ENCODE assay signal across 8 cellular contexts in the genomic region with DNA sequence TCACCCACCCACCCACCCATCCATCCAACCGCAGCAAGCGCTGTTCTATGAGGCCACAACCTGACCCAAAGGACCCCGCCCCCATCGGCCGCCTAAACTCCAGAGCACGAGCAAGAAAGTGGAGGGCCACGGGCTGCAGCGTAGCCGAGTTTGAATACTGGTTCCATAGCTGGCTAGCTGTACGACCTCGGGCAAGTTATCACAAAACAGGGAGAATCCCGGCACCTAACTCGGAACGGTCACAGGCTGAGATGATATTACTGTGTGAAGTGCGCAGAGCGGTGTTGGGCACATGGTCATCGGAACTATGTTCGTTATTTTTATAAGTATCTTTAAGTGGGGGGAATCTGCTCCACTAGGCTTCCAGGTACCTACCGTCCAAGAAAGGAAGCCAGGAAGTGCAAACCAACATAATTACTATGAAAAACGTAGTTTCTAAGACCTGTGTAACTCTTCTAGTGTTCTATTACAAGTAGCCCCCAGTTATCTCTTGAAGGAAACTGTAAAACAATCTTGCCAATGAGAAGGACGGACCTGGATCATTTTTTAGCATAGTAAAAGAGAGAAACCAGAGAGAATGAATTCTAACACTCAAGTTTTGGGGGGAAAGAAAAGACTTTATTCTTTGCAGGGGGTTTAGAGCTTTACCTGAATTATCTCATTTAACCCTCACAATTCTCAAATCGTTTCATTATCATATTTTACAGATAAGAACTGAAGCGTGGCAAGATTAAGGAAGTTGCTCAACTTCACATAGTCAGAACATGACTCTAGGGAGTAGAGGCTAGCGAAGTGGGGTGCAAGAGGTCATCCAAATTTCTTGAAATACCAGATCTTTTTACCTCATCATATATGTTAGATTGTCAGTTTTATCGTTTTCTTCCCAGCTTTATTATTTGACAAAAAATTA. TPM values are rescaled to one million over a fixed set of nuclear protein-coding genes. Genes with fewer than 3 reads are reported as not detected.
DNase-seq lines count a peak whose midpoint lies in the region; ATAC-seq and TF ChIP-seq lines count a peak whose summit lies in the region.

No MANE protein-coding gene starts in this region.

- H3K27me3 ChIP-seq in breast epithelium (no peaks in the 10 kb centered on the region), liver (ENCODE audit: control insufficient read depth in 4 of 4, insufficient read depth in 4 of 4, low read length in 3 of 4) (no peaks in the 10 kb centered on the region), thymus (ENCODE audit: control insufficient read depth, insufficient read depth) (no peaks in the 10 kb centered on the region)

- H3K4me1 ChIP-seq in breast epithelium (peaks cover 5 to 7% of the 10 kb centered on the region in 2 donors), liver (ENCODE audit: control insufficient read depth in 4 of 4, insufficient read depth in 4 of 4, low read length in 3 of 4) (peaks cover 11 to 32% (median 22%) of the 10 kb centered on the region in 4 donors), thymus (ENCODE audit: control insufficient read depth, insufficient read depth, low read length) (peaks cover 14% of the 10 kb centered on the region)

- TF ChIP-seq CTCF in breast epithelium (IDR thresholded peaks at IDR 0.05) (no peak), liver (IDR thresholded peaks at IDR 0.05; ENCODE audit: low read depth, low read length, missing input control) (no peak)

- H3K27ac ChIP-seq in breast epithelium (peak overlapping the region; percentile 93 to 98), liver (ENCODE audit: low read depth in 1 of 2, low read length in 2 of 2) (peak overlapping the region; percentile 95), thymus (ENCODE audit: low read depth) (peak overlapping the region; percentile 92)

- H3K9ac ChIP-seq in liver (ENCODE audit: low read depth in 1 of 2, low read length in 2 of 2): peak overlapping the region; percentile 68 to 94

- no peaks in the 10 kb centered on the region for H3K36me3 ChIP-seq in breast epithelium
- peaks cover 3 to 20% (median 12%) of the 10 kb centered on the region in 4 donors for H3K36me3 ChIP-seq in liver (ENCODE audit: control insufficient read depth in 4 of 4, insufficient read depth in 3 of 4, low read depth in 1 of 4, low read length in 3 of 4)
- peaks cover 6% of the 10 kb centered on the region for H3K36me3 ChIP-seq in thymus (ENCODE audit: control insufficient read depth, insufficient read depth)

- peak; percentile 39 for ATAC-seq in HG02610 (IDR thresholded peaks at IDR 0.05; ENCODE audit: unreplicated experiment)

- no peak for TF ChIP-seq RAD21 in liver (IDR thresholded peaks at IDR 0.05)

- H3K9me3 ChIP-seq in breast epithelium (no peaks in the 10 kb centered on the region), liver (ENCODE audit: control insufficient read depth in 4 of 4, low read length in 3 of 4) (no peaks in the 10 kb centered on the region), thymus (ENCODE audit: control insufficient read depth) (no peaks in the 10 kb centered on the region)

- TF ChIP-seq POLR2A in breast epithelium (IDR thresholded peaks at IDR 0.05): no peak

- 4% methylated on average over 25 of the region's 25 CpGs for WGBS in liver
- WGBS in thymus: 5% methylated on average over 25 of the region's 25 CpGs

- intact Hi-C loops in breast epithelium (cut with DNase I; ENCODE audit: low total_unique reads): no loop called here

- DNase-seq in NCI-H524 (lab: John Stamatoyannopoulos, UW) (peak; percentile 34 to 67), NCI-H524 treated with DMSO at 0.1 percent for 48 hours (lab: John Stamatoyannopoulos, UW) (no peak), NCI-H82 treated with DMSO at 0.1 percent for 48 hours (lab: John Stamatoyannopoulos, UW; ENCODE audit: unreplicated experiment) (peak; percentile 47), breast epithelium (ENCODE audit: low spot score in 2 of 2) (no peak)
- no peak for DNase-seq in activated CD4-positive, alpha-beta T cell treated with anti-CD3 and anti-CD28 coated beads, Interleukin-2, amount 50 U/mL, for 4 hours

- H3K4me3 ChIP-seq in breast epithelium (peak overlapping the region; percentile 77 to 99 (median 92)), liver (ENCODE audit: low read depth in 1 of 3, low read length in 3 of 3) (peak overlapping the region; percentile 76 to 99 (median 79)), thymus (ENCODE audit: low read length) (peak overlapping the region; percentile 98)

TF ChIP-seq in liver, 16 proteins besides CTCF, POLR2A, EP300 and RAD21:
- no peak for TF ChIP-seq YY1 (IDR thresholded peaks at IDR 0.05)
- TF ChIP-seq HNF4G (IDR thresholded peaks at IDR 0.05): no peak
- no peak for TF ChIP-seq FOXA1 (IDR thresholded peaks at IDR 0.05)
- TF ChIP-seq JUND (IDR thresholded peaks at IDR 0.05): no peak
- TF ChIP-seq REST (IDR thresholded peaks at IDR 0.05): no peak
- TF ChIP-seq, protein P1, sequence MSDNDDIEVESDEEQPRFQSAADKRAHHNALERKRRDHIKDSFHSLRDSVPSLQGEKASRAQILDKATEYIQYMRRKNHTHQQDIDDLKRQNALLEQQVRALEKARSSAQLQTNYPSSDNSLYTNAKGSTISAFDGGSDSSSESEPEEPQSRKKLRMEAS (IDR thresholded peaks at IDR 0.05): peak; percentile 20
- TF ChIP-seq GABPA (IDR thresholded peaks at IDR 0.05 in 1 of 2, conservative IDR thresholded peaks at IDR 0.05 in 1 of 2): no peak
- TF ChIP-seq, protein P2, sequence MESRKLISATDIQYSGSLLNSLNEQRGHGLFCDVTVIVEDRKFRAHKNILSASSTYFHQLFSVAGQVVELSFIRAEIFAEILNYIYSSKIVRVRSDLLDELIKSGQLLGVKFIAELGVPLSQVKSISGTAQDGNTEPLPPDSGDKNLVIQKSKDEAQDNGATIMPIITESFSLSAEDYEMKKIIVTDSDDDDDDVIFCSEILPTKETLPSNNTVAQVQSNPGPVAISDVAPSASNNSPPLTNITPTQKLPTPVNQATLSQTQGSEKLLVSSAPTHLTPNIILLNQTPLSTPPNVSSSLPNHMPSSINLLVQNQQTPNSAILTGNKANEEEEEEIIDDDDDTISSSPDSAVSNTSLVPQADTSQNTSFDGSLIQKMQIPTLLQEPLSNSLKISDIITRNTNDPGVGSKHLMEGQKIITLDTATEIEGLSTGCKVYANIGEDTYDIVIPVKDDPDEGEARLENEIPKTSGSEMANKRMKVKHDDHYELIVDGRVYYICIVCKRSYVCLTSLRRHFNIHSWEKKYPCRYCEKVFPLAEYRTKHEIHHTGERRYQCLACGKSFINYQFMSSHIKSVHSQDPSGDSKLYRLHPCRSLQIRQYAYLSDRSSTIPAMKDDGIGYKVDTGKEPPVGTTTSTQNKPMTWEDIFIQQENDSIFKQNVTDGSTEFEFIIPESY (IDR thresholded peaks at IDR 0.05): no peak
- peak in 1 of 2 donors; percentile 7 for TF ChIP-seq RXRA (IDR thresholded peaks at IDR 0.05)
TF ChIP-seq in liver: peak in this region for 2.

RNA-seq across cellular contexts. Expression of gene BUD13, which starts 0.7 kb away (rescaled TPM):
- total RNA-seq in breast epithelium (10 to 100 TPM in 2 of 3 donors, 1 to 10 TPM in 1; 9.9 to 19.8 (median 15.1) TPM), liver (1 to 10 TPM; 5.9 to 7.4 TPM)
- polyA plus RNA-seq in liver (1 to 10 TPM; 3.9 to 4.4 TPM), thymus (18.1 TPM)

RNA-seq across cellular contexts. Expression of gene ZPR1, which starts 14.4 kb away (rescaled TPM):
- total RNA-seq in breast epithelium (10 to 100 TPM; 29.4 to 38.7 (median 34.7) TPM), liver (10 to 100 TPM in 1 of 2 donors, 1 to 10 TPM in 1; 9.4 to 56.1 TPM)
- polyA plus RNA-seq in liver (10 to 100 TPM; 17.9 to 18.8 TPM), thymus (21.3 TPM)

RNA-seq across cellular contexts. Expression of gene APOA5, which starts 18.2 kb away (rescaled TPM):
- total RNA-seq in breast epithelium (not detected), liver (1,000 to 10,000 TPM in 1 of 2 donors, 1 to 10 TPM in 1; 7.3 to 1,045 TPM)
- polyA plus RNA-seq in liver (100 to 1,000 TPM; 481 to 996 TPM), thymus (0.07 TPM)

RNA-seq across cellular contexts. Expression of gene APOA4, which starts 49.6 kb away (rescaled TPM):
- total RNA-seq in breast epithelium (under 1 TPM in 1 of 3 donors, not detected in 2; 0.33 TPM), liver (100 to 1,000 TPM in 1 of 2 donors, under 1 TPM in 1; 0.89 to 171 TPM)
- polyA plus RNA-seq in liver (100 to 1,000 TPM in 1 of 2 donors, 10 to 100 TPM in 1; 90.5 to 382 TPM), thymus (3.2 TPM)

RNA-seq across cellular contexts. Expression of gene APOC3, which starts 56.2 kb away (rescaled TPM):
- total RNA-seq in breast epithelium (not detected), liver (1,000 to 10,000 TPM in 1 of 2 donors, 100 to 1,000 TPM in 1; 608 to 5,828 TPM)
- polyA plus RNA-seq in liver (over 10,000 TPM; 12,787 to 24,129 TPM), thymus (9.8 TPM)

Comparison
In these comparisons a context has a peak if more than half of its experiments do, and no peak if none do; other contexts are left out.
1. DNase-seq: peak in NCI-H524 (2 of 2) and NCI-H82 treated with DMSO at 0.1 percent for 48 hours (single experiment); none in NCI-H524 treated with DMSO at 0.1 percent for 48 hours (single experiment), breast epithelium (0 of 2) and activated CD4-positive, alpha-beta T cell treated with anti-CD3 and anti-CD28 coated beads, Interleukin-2, amount 50 U/mL, for 4 hours (0 of 2).
2. RNA of gene APOA5, which starts 18.2 kb away (total RNA-seq): 7.3 to 1,045 TPM in liver; not detected in breast epithelium; every median in the first group is over 4 times any median in the second.
3. Peak in every context shown above with its lines, with median percentiles within 50 percentile points of each other: H3K27ac ChIP-seq and H3K4me3 ChIP-seq.